ENCODE assay signal across 1 cellular context in genomic region chr11:105609832-105610781, GRCh38.
TF ChIP-seq lines count a peak whose summit lies in the region.

Gene GRIA4, plus strand, starts transcription at chr11:105610073. Its CDS starts 925 bp downstream, at chr11:105610998.

TF ChIP-seq in SK-N-SH treated with all-trans-retinoic acid at 6 μM for 48 hours, 23 proteins besides CTCF, POLR2A, EP300 and RAD21 (continued from another document):
- no peak for TF ChIP-seq POU6F1 (CRISPR knock-in tag; IDR thresholded peaks at IDR 0.05; ENCODE audit: borderline replicate concordance, low read depth)
- no peak for TF ChIP-seq ZFP3 (CRISPR knock-in tag; IDR thresholded peaks at IDR 0.05)
- TF ChIP-seq TSHZ2 (CRISPR knock-in tag; IDR thresholded peaks at IDR 0.05) = no peak
